ENCODE assay signal across 8 cellular contexts in the genomic region with DNA sequence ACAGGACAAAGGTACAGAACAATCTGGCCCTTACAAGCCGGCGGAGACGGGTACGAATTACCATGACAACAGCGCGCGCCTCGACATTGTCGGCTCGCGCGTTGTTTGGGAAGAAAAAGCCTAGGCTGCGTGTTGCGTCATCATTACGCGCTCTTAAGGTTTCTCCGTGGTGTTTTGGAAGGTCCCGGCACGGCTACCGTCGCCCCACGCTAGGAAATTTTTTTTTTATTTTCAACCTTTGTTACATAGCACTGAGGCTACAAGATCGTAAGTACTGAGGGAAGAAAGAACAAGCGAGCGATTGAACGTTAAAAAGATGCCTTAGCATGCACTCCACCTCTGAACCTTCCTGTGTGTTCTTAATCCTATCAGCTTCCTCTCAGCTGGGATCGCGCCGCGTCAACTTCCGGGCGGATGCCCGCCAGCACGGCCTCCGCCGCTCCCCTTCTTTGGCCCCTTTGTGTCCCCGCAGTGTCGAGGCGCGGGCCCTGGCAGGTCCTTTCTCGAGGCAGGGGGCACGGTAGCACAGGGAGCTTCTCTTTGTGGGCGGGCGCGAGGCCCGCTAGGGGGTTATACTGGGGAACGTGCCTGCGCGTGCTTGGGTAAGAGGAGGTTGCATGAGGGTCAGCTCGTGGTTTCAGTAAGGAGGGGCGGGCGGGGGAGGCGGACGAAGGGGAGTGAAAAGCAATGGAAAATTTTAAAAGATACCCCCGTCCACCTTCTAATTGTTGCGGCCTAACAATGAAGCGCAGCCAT.
DNase-seq lines count a peak whose midpoint lies in the region; ATAC-seq and FAIRE-seq lines count a peak whose summit lies in the region.

A gene with protein sequence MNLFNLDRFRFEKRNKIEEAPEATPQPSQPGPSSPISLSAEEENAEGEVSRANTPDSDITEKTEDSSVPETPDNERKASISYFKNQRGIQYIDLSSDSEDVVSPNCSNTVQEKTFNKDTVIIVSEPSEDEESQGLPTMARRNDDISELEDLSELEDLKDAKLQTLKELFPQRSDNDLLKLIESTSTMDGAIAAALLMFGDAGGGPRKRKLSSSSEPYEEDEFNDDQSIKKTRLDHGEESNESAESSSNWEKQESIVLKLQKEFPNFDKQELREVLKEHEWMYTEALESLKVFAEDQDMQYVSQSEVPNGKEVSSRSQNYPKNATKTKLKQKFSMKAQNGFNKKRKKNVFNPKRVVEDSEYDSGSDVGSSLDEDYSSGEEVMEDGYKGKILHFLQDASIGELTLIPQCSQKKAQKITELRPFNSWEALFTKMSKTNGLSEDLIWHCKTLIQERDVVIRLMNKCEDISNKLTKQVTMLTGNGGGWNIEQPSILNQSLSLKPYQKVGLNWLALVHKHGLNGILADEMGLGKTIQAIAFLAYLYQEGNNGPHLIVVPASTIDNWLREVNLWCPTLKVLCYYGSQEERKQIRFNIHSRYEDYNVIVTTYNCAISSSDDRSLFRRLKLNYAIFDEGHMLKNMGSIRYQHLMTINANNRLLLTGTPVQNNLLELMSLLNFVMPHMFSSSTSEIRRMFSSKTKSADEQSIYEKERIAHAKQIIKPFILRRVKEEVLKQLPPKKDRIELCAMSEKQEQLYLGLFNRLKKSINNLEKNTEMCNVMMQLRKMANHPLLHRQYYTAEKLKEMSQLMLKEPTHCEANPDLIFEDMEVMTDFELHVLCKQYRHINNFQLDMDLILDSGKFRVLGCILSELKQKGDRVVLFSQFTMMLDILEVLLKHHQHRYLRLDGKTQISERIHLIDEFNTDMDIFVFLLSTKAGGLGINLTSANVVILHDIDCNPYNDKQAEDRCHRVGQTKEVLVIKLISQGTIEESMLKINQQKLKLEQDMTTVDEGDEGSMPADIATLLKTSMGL (plus strand): TSS at position 397 of the 756 bp plus-strand sequence. CDS start 530 bp downstream, outside the sequence.

- DNase-seq in AG08396 (ENCODE audit: low spot score) (peak; percentile 88), NCI-H345 treated with DMSO at 0.1 percent for 48 hours (lab: John Stamatoyannopoulos, UW; ENCODE audit: unreplicated experiment) (peak; percentile 88)
- peak; percentile 53 to 68 (median 64) for DNase-seq in activated CD4-positive, CD25-positive, alpha-beta regulatory T cell (lab: John Stamatoyannopoulos, UW)
- DNase-seq in central memory CD4-positive, alpha-beta T cell: peak; percentile 89
- DNase-seq in stimulated activated CD4-positive, alpha-beta T cell treated with anti-CD3 and anti-CD28 coated beads, Interleukin-12 subunit alpha, Interleukin-12 subunit beta, amount 100 ng/mL, for 4 hours: peak; percentile 82

- FAIRE-seq in islet of Langerhans (lab: Jason Lieb, UNC): peak; percentile 97

- ATAC-seq in GM19023 (IDR thresholded peaks at IDR 0.05; ENCODE audit: unreplicated experiment) (peak; percentile 96), HG03280 (IDR thresholded peaks at IDR 0.05; ENCODE audit: unreplicated experiment) (peak; percentile 96)

Comparison
In these comparisons a context has a peak if more than half of its experiments do, and no peak if none do; other contexts are left out.
1. Peak in every context shown above with its lines: DNase-seq and ATAC-seq.